In the genomic region with DNA sequence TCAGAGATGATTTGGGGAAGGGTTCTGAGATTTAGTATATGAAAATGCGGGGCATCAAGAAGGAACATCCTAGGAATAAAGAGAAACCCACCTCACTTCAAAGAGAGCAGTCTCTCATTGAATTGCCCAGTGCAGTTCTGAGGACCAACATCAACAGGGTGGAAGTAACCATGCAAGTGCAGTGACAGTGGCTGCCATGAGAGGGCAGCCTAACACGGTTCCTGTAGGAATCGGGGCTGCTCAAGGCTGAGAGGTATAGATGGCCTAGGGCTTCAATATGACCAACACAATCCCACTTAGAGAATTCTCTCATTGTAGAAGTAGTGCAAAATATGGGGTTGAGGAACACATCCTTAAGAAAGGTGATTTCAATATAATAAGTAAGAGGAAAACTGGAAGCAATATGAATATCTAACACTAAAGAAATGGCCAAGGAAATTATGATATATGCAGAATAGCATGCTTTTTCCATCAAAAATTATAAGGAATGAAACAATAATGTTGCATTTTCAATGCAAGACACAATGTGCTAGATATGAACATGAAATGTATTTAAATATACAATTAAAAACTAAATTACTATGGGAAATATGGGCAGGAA, we compare ENCODE assay signal across 8 cellular contexts. TPM values are rescaled to one million over a fixed set of nuclear protein-coding genes. Genes with fewer than 3 reads are reported as not detected.
A peak's percentile ranks its signal among the peaks of the same experiment; 100 is the strongest.
DNase-seq lines count a peak whose midpoint lies in the region; ATAC-seq and TF ChIP-seq lines count a peak whose summit lies in the region.

No MANE protein-coding gene starts in this region.

- no peak for TF ChIP-seq POLR2A in tibial nerve (IDR thresholded peaks at IDR 0.05)

- no peak overlapping the region for H3K27ac Mint-ChIP-seq in CD4-positive, alpha-beta memory T cell

- peak; percentile 82 for ATAC-seq in GM19025 (IDR thresholded peaks at IDR 0.05; ENCODE audit: low read depth, unreplicated experiment)
- ATAC-seq in HG03159 (IDR thresholded peaks at IDR 0.05; ENCODE audit: unreplicated experiment), result peak; percentile 97

- no peak overlapping the region for H3K27ac ChIP-seq in CD4-positive, alpha-beta memory T cell (ENCODE audit: low read depth, low read length)
- no peak overlapping the region for H3K27ac ChIP-seq in neural cell (ENCODE audit: low read length)
- no peak overlapping the region for H3K27ac ChIP-seq in tibial nerve

- H3K27me3 ChIP-seq in CD4-positive, alpha-beta memory T cell (ENCODE audit: insufficient read depth, low read length), result no peaks in the 10 kb centered on the region
- H3K27me3 ChIP-seq in neural cell (ENCODE audit: insufficient read depth, low read depth, low read length), result no peaks in the 10 kb centered on the region
- peaks cover 0 to 4% of the 10 kb centered on the region in 2 donors for H3K27me3 ChIP-seq in tibial nerve

- peaks cover 0 to 2% (median 0%) of the 10 kb centered on the region in 8 donors for H3K9me3 Mint-ChIP-seq in CD4-positive, alpha-beta memory T cell

- intact Hi-C loops in CD4-positive, alpha-beta memory T cell (cut with micrococcal nuclease), result loop anchor here (10.0 kb wide), 1 partner anchor 515 kb away; no protein-coding TSS in a partner anchor

- H3K36me3 Mint-ChIP-seq in CD4-positive, alpha-beta memory T cell, result no peaks in the 10 kb centered on the region

- TF ChIP-seq EP300 in neural cell (conservative IDR thresholded peaks at IDR 0.05; ENCODE audit: poor library complexity, severe bottlenecking) (no peak), tibial nerve (IDR thresholded peaks at IDR 0.05) (no peak)

- CTCF ChIA-PET in CD4-positive, alpha-beta memory T cell (lab: Charles Lee; ENCODE audit: partially characterized antibody), result interaction anchor here (1.0 to 3.3 kb wide), 4 partner anchors 13 to 269 kb away, joined by 3 to 20 read pairs (median 11); no protein-coding TSS in a partner anchor

- no peak overlapping the region for H2AFZ ChIP-seq in neural cell (ENCODE audit: low read depth, low read length)

- H3F3A ChIP-seq in neural cell (ENCODE audit: insufficient read depth, low read length, poor library complexity, severe bottlenecking), result no peaks in the 10 kb centered on the region

- H3K4me3 ChIP-seq in CD4-positive, alpha-beta memory T cell (ENCODE audit: low read length in 2 of 2), result no peak overlapping the region
- H3K4me3 ChIP-seq in fibroblast of mammary gland (ENCODE audit: control insufficient read depth, low read depth, low read length) (no peak overlapping the region), neural cell (ENCODE audit: low read length) (no peak overlapping the region), tibial nerve (no peak overlapping the region)

- H4K20me1 ChIP-seq in neural cell (ENCODE audit: insufficient read depth), result no peaks in the 10 kb centered on the region

- DNase-seq in CD4-positive, alpha-beta memory T cell, result peak in 4 of 5 donors; percentile 22 to 39 (median 34)
- DNase-seq in NOMO-1 (lab: John Stamatoyannopoulos, UW; ENCODE audit: unreplicated experiment in 2 of 2) (peak; percentile 10 to 40), activated T-cell treated with anti-CD3 and anti-CD28 coated beads for 24 hours (ENCODE audit: low read depth) (peak; percentile 35), fibroblast of mammary gland (ENCODE audit: low read depth) (peak; percentile 61), tibial nerve (ENCODE audit: low spot score in 2 of 2) (peak; percentile 52 to 59)

- H3K79me2 ChIP-seq in neural cell (replicated peaks; ENCODE audit: insufficient read depth, low read length), result no peaks in the 10 kb centered on the region

- POLR2A ChIA-PET in CD4-positive, alpha-beta memory T cell (lab: Charles Lee; ENCODE audit: partially characterized antibody), result no interaction called here

- no peaks in the 10 kb centered on the region for H3K36me3 ChIP-seq in CD4-positive, alpha-beta memory T cell (ENCODE audit: insufficient read depth, low read length)
- H3K36me3 ChIP-seq in neural cell (ENCODE audit: insufficient read depth, low read length), result no peaks in the 10 kb centered on the region
- H3K36me3 ChIP-seq in tibial nerve, result no peaks in the 10 kb centered on the region

- no peaks in the 10 kb centered on the region for H3K9me3 ChIP-seq in CD4-positive, alpha-beta memory T cell (ENCODE audit: control insufficient read depth in 1 of 2, low read length in 2 of 2)
- H3K9me3 ChIP-seq in neural cell (ENCODE audit: low read length), result no peaks in the 10 kb centered on the region
- no peaks in the 10 kb centered on the region for H3K9me3 ChIP-seq in tibial nerve

- 8 to 12% methylated on average over 3 of the region's 3 CpGs for WGBS in tibial nerve, 2 donors

- peaks cover 0 to 10% of the 10 kb centered on the region in 2 donors for H3K27me3 Mint-ChIP-seq in CD4-positive, alpha-beta memory T cell

- no peaks in the 10 kb centered on the region for H3K4me1 ChIP-seq in CD4-positive, alpha-beta memory T cell (ENCODE audit: insufficient read depth, low read length)
- H3K4me1 ChIP-seq in tibial nerve, result peaks cover 0 to 5% (median 0%) of the 10 kb centered on the region in 4 donors

- no peak overlapping the region for H3K4me3 Mint-ChIP-seq in CD4-positive, alpha-beta memory T cell

- TF ChIP-seq CTCF in fibroblast of mammary gland (conservative IDR thresholded peaks at IDR 0.05; ENCODE audit: control insufficient read depth, insufficient read depth, low read depth, low read length), result peak; percentile 99
- peak; percentile 78 for TF ChIP-seq CTCF in neural cell (IDR thresholded peaks at IDR 0.05; ENCODE audit: poor library complexity, severe bottlenecking)
- peak; percentile 71 to 87 (median 80) for TF ChIP-seq CTCF in tibial nerve (IDR thresholded peaks at IDR 0.05)

- peak; percentile 79 for TF ChIP-seq RAD21 in neural cell (conservative IDR thresholded peaks at IDR 0.05)

- no peak overlapping the region for H3K9ac ChIP-seq in neural cell (ENCODE audit: low read length)

- peaks cover 0 to 2% (median under 1%) of the 10 kb centered on the region in 4 donors for H3K4me1 Mint-ChIP-seq in CD4-positive, alpha-beta memory T cell

- no peaks in the 10 kb centered on the region for H3K9me2 ChIP-seq in neural cell (ENCODE audit: insufficient read depth, low read length)

- H3K4me2 ChIP-seq in neural cell (ENCODE audit: low read length), result no peak overlapping the region

TF ChIP-seq in neural cell, 6 proteins besides CTCF, POLR2A, EP300 and RAD21:
- no peak for TF ChIP-seq EZH2 (IDR thresholded peaks at IDR 0.05; ENCODE audit: borderline replicate concordance, insufficient read depth, low read length, poor library complexity, severe bottlenecking)
- TF ChIP-seq SMC3 (conservative IDR thresholded peaks at IDR 0.05; ENCODE audit: poor library complexity), result peak; percentile 82

RNA-seq across cellular contexts. Expression of gene ARRDC4, which starts 51.1 kb away (rescaled TPM):
- under 1 TPM; 0.76 to 0.83 TPM for total RNA-seq in CD4-positive, alpha-beta memory T cell
- polyA plus RNA-seq in CD4-positive, alpha-beta memory T cell, result 1 to 10 TPM in 1 of 2 donors, under 1 TPM in 1; 0.83 to 1.5 TPM
- polyA plus RNA-seq in neural cell, result 38.6 and 39.7 TPM in 2 replicates
- 52.3 and 53.1 TPM in 2 replicates for polyA minus RNA-seq in neural cell
- total RNA-seq in tibial nerve, result 10 to 100 TPM; 27.1 to 68.2 (median 61.0) TPM

Comparison
In these comparisons a context has a peak if more than half of its experiments do, and no peak if none do; other contexts are left out.
1. RNA of gene ARRDC4, which starts 51.1 kb away (total RNA-seq): 27.1 to 68.2 TPM in tibial nerve; 0.76 to 0.83 TPM in CD4-positive, alpha-beta memory T cell; every median in the first group is over 10 times any median in the second.
2. Peak in every context shown above with its lines, with median percentiles within 50 percentile points of each other: DNase-seq and CTCF ChIP-seq.